Comparison of ENCODE assay signal across 26 cellular contexts in the genomic region with DNA sequence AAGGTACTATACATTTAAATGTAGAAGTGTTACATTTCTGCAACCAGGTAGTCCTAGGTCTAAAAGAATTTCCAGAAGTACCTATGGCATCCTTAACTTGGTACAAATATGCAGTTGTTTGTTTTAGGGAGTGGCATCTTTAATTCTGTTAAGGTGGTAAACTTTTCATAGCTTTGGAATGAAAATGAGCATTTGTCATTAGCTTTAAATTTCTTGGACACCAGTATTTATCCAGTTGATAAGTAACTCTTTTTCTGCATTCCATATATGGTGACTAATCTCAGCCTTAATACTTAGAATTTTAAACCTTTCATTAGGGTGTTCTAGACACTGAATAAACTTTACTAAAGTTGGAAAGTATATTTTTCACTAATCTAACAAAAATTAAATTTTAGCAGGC. TPM values are rescaled to one million over a fixed set of nuclear protein-coding genes. Genes with fewer than 3 reads are reported as not detected.
DNase-seq lines count a peak whose midpoint lies in the region; ATAC-seq, FAIRE-seq and TF ChIP-seq lines count a peak whose summit lies in the region.
"Had no signal": no experiment of that assay in that cellular context is flagged by ENCODE, and none has a peak within 500 bp of the region (broad histone marks: within the 10 kb centered on the region; RNA-seq: fewer than 3 reads in every experiment).

No MANE protein-coding gene starts in this region.

- no peak for TF ChIP-seq CTCF in HFFc6 (IDR thresholded peaks at IDR 0.05)
- TF ChIP-seq CTCF in WERI-Rb-1 (IDR thresholded peaks at IDR 0.05; ENCODE audit: low read depth, low read length), result no peak
- no peak for TF ChIP-seq CTCF in HepG2 (CRISPR knock-in tag; IDR thresholded peaks at IDR 0.05)
- TF ChIP-seq CTCF in pancreas (IDR thresholded peaks at IDR 0.05), result no peak

- CTCF ChIA-PET in HepG2 (lab: Yijun Ruan, JAX; ENCODE audit: low intra/inter-chr PET ratio, low total read pairs), result no interaction called here

- POLR2A ChIA-PET in HepG2 (lab: Yijun Ruan, JAX), result interaction anchor here (1.6 kb wide), 1 partner anchor 10 kb away, joined by 9 read pairs; a partner anchor contains a TSS

- ATAC-seq in GM19455 (IDR thresholded peaks at IDR 0.05; ENCODE audit: unreplicated experiment), result no peak
- no peak for ATAC-seq in HepG2
- no peak for ATAC-seq in pancreas
- ATAC-seq: Right ventricle myocardium inferior had no signal

- H3K36me3 Mint-ChIP-seq in HFFc6 (ENCODE audit: low read depth), result peaks cover 41% of the 10 kb centered on the region

- TF ChIP-seq RAD21 in HepG2 (CRISPR knock-in tag; IDR thresholded peaks at IDR 0.05), result no peak

- H3K79me2 ChIP-seq in HepG2 (ENCODE audit: insufficient read depth, low read length), result no peaks in the 10 kb centered on the region

- H3K4me3 Mint-ChIP-seq in HFFc6, result no peak overlapping the region
- H3K4me3 Mint-ChIP-seq: B cell, CD14-positive monocyte, H9, IgD-negative memory B cell had no signal

- peaks cover 37% of the 10 kb centered on the region for H3K4me1 Mint-ChIP-seq in HFFc6 (ENCODE audit: low read depth)
- H3K4me1 Mint-ChIP-seq: H9 had no signal

- in situ Hi-C loops in HepG2 (cut with HindIII; ENCODE audit: extremely low pct_ligation_motif_present, low pct_unique_long_range_greater_than_20kb), result loop anchor here (5.0 kb wide), 1 partner anchor 34 kb away; no protein-coding TSS in a partner anchor

- H3K27ac Mint-ChIP-seq in HFFc6, result peak overlapping the region; percentile 39; the same call in 1 of the 2 replicates
- H3K27ac Mint-ChIP-seq: B cell, CD14-positive monocyte, H9, IgD-negative memory B cell had no signal

- H3K27ac ChIP-seq in WERI-Rb-1 (no peak overlapping the region), HepG2 (ENCODE audit: extremely low read length, insufficient read depth, low read length) (no peak overlapping the region), pancreas (no peak overlapping the region)
- H3K27ac ChIP-seq: SJSA1 had no signal

- intact Hi-C loops in HepG2 (cut with micrococcal nuclease; ENCODE audit: unreplicated experiment) (no loop called here), pancreas (cut with DNase I) (no loop called here)

- no peak for TF ChIP-seq POLR2A in HepG2 (IDR thresholded peaks at IDR 0.05; ENCODE audit: insufficient read depth in 1 of 2, low read depth in 2 of 2, low read length in 2 of 2)

- DNase-seq in A172 (ENCODE audit: low spot score) (peak; percentile 49), HFFc6 (no peak), astrocyte of the hippocampus (ENCODE audit: low read depth, low spot score) (peak; percentile 23), kidney tubule cell (ENCODE audit: low spot score) (peak; percentile 69), WERI-Rb-1 (no peak), HepG2 (ENCODE audit: low spot score) (no peak), pancreas (no peak)
- DNase-seq: 8988T, DMS53, EL, GF-D8, H9, MV-4-11, NCI-H1105 treated with DMSO at 0.1 percent for 48 hours, NCI-H2029 treated with DMSO at 0.1 percent for 48 hours, NCI-H345, NCI-H524, NCI-H82 had no signal

- H3K9me3 Mint-ChIP-seq in HFFc6, result no peaks in the 10 kb centered on the region
- H3K9me3 Mint-ChIP-seq: CD14-positive monocyte, H9, IgD-negative memory B cell had no signal

- H4K20me1 ChIP-seq in HepG2 (ENCODE audit: insufficient read depth, low read length), result no peaks in the 10 kb centered on the region

- H3K4me1 ChIP-seq in HepG2 (ENCODE audit: insufficient read depth, low read length) (no peaks in the 10 kb centered on the region), pancreas (peaks cover 0 to 3% (median 0%) of the 10 kb centered on the region in 3 donors)

- FAIRE-seq in HepG2 (lab: Jason Lieb, UNC) (no peak), pancreas (lab: Jason Lieb, UNC) (no peak)
- FAIRE-seq: D721Med, HTR-8/SVneo had no signal

- H3K27me3 Mint-ChIP-seq in HFFc6 (ENCODE audit: insufficient read depth), result no peaks in the 10 kb centered on the region
- H3K27me3 Mint-ChIP-seq: B cell, IgD-negative memory B cell had no signal

- no peak overlapping the region for H3K9ac ChIP-seq in HepG2 (ENCODE audit: insufficient read depth, low read depth, low read length)

- H3K27me3 ChIP-seq in WERI-Rb-1 (ENCODE audit: insufficient read depth, low read depth, severe bottlenecking) (no peaks in the 10 kb centered on the region), HepG2 (ENCODE audit: control insufficient read depth in 1 of 2, insufficient read depth in 2 of 2, low read length in 2 of 2) (no peaks in the 10 kb centered on the region), pancreas (no peaks in the 10 kb centered on the region)
- H3K27me3 ChIP-seq: SJSA1 had no signal

- H3K9me3 ChIP-seq in WERI-Rb-1 (ENCODE audit: severe bottlenecking), result no peaks in the 10 kb centered on the region
- H3K9me3 ChIP-seq in HepG2 (ENCODE audit: low read length), result no peaks in the 10 kb centered on the region
- H3K9me3 ChIP-seq in pancreas, result no peaks in the 10 kb centered on the region
- H3K9me3 ChIP-seq: SJSA1 had no signal

- peaks cover 94% of the 10 kb centered on the region for H3K36me3 ChIP-seq in WERI-Rb-1
- peaks cover 10 to 51% of the 10 kb centered on the region in 2 experiments for H3K36me3 ChIP-seq in HepG2 (replicated peaks in 1 of 2; ENCODE audit: control insufficient read depth in 1 of 2, insufficient read depth in 2 of 2, low read length in 2 of 2)
- peaks cover 4 to 66% (median 5%) of the 10 kb centered on the region in 3 donors for H3K36me3 ChIP-seq in pancreas

- H2AFZ ChIP-seq in HepG2 (ENCODE audit: low read length), result no peak overlapping the region

- no peak for TF ChIP-seq EP300 in HepG2 (IDR thresholded peaks at IDR 0.05; ENCODE audit: low read depth in 2 of 2, low read length in 2 of 2)
- TF ChIP-seq EP300 in HepG2 (CRISPR knock-in tag; IDR thresholded peaks at IDR 0.05; ENCODE audit: borderline replicate concordance), result no peak

- H3K4me3 ChIP-seq in WERI-Rb-1 (ENCODE audit: low read depth, low read length) (no peak overlapping the region), HepG2 (replicated peaks in 1 of 3; ENCODE audit: insufficient read depth in 1 of 3, low read depth in 2 of 3, low read length in 3 of 3) (no peak overlapping the region), pancreas (no peak overlapping the region)
- H3K4me3 ChIP-seq: SJSA1 had no signal

- no TSS peak for BruUV-seq in HepG2 (replicated peaks; lab: Mats Ljungman, UMichigan)

- H3K4me2 ChIP-seq in HepG2 (ENCODE audit: low read depth, low read length), result no peak overlapping the region

RNA-seq across cellular contexts. Expression of a gene that starts 10.8 kb away (rescaled TPM):
- total RNA-seq in A172 (2014; rRNA removed; shearing (Covaris generic)), result 42.4 and 50.0 TPM in 2 replicates
- 10 to 100 TPM; 15.8 to 23.2 (median 20.9) TPM for total RNA-seq in HFFc6 (2021; fragmentation: NEBNext Ultra II Directional; extraction: Animal tissue kit (Norgen Biotek cat#: 25700))
- total RNA-seq in HepG2 (2016; rRNA removed; fragmentation: Illumina TruSeq; extraction: Trizol) (48.1 and 59.8 TPM in 2 replicates), pancreas (10 to 100 TPM in 5 of 6 donors, 1 to 10 TPM in 1; 9.5 to 16.8 (median 11.1) TPM)
- total RNA-seq in HepG2 (2016; cell fraction: cytosol; rRNA removed; fragmentation: Illumina TruSeq; extraction: Trizol; ENCODE audit: low read depth), result 35.7 and 39.2 TPM in 2 replicates
- 48.7 and 55.8 TPM in 2 replicates for total RNA-seq in HepG2 (2016; cell fraction: insoluble cytoplasmic fraction; rRNA removed; fragmentation: Illumina TruSeq; extraction: Trizol)
- total RNA-seq in HepG2 (2016; cell fraction: membrane; rRNA removed; fragmentation: Illumina TruSeq; extraction: Trizol), result 37.2 and 42.1 TPM in 2 replicates
- 58.3 and 64.6 TPM in 2 replicates for total RNA-seq in HepG2 (2016; cell fraction: nucleus; rRNA removed; fragmentation: Illumina TruSeq; extraction: Trizol)
- polyA plus RNA-seq in HepG2 (2011; rRNA removed) (12.2 and 12.6 TPM in 2 replicates), pancreas (10 to 100 TPM; 12.8 to 16.5 TPM)
- polyA plus RNA-seq in HepG2 (2011; cell fraction: cytosol; rRNA removed), result 5.8 and 6.0 TPM in 2 replicates
- 18.9 and 23.2 TPM in 2 replicates for polyA plus RNA-seq in HepG2 (2011; cell fraction: nucleus; rRNA removed)
- 15.3 and 20.8 TPM in 2 replicates for polyA plus RNA-seq in HepG2 (2012)
- 3.5 and 4.7 TPM in 2 replicates for polyA plus RNA-seq in HepG2 (2016; cell fraction: cytosol; fragmentation: Illumina TruSeq; extraction: Trizol; ENCODE audit: low read depth)
- 30.2 and 31.7 TPM in 2 replicates for polyA plus RNA-seq in HepG2 (2016; cell fraction: insoluble cytoplasmic fraction; fragmentation: Illumina TruSeq; extraction: Trizol; ENCODE audit: low read depth)
- polyA plus RNA-seq in HepG2 (2016; cell fraction: membrane; fragmentation: Illumina TruSeq; extraction: Trizol; ENCODE audit: low read depth), result 7.6 and 8.6 TPM in 2 replicates
- 55.6 and 64.3 TPM in 2 replicates for polyA plus RNA-seq in HepG2 (2016; cell fraction: nucleus; fragmentation: Illumina TruSeq; extraction: Trizol; ENCODE audit: insufficient read depth, low read depth)
- polyA minus RNA-seq in HepG2 (2011; rRNA and poly(A)+ RNA removed; ENCODE audit: low replicate concordance), result 9.0 and 14.8 TPM in 2 replicates
- polyA minus RNA-seq in HepG2 (2011; cell fraction: cytosol; rRNA and poly(A)+ RNA removed), result 15.4 and 17.1 TPM in 2 replicates
- 88.7 and 96.8 TPM in 2 replicates for polyA minus RNA-seq in HepG2 (2011; cell fraction: nucleus; rRNA and poly(A)+ RNA removed)

RNA-seq across cellular contexts. Expression of a gene that starts 45.7 kb away (rescaled TPM):
- 0.05 TPM in 1 of 2 replicates, not detected in the other for total RNA-seq in A172 (2014; rRNA removed; shearing (Covaris generic))
- total RNA-seq in HFFc6 (2021; fragmentation: NEBNext Ultra II Directional; extraction: Animal tissue kit (Norgen Biotek cat#: 25700)), result 1 to 10 TPM; 1.2 to 2.2 (median 1.9) TPM
- total RNA-seq in HepG2 (2016; rRNA removed; fragmentation: Illumina TruSeq; extraction: Trizol) (42.9 and 46.2 TPM in 2 replicates), pancreas (10 to 100 TPM in 3 of 6 donors, 1 to 10 TPM in 3; 8.7 to 17.2 (median 12.5) TPM)
- total RNA-seq in HepG2 (2016; cell fraction: cytosol; rRNA removed; fragmentation: Illumina TruSeq; extraction: Trizol; ENCODE audit: low read depth), result 16.2 and 18.7 TPM in 2 replicates
- total RNA-seq in HepG2 (2016; cell fraction: insoluble cytoplasmic fraction; rRNA removed; fragmentation: Illumina TruSeq; extraction: Trizol), result 33.8 and 43.7 TPM in 2 replicates
- total RNA-seq in HepG2 (2016; cell fraction: membrane; rRNA removed; fragmentation: Illumina TruSeq; extraction: Trizol), result 46.0 and 52.4 TPM in 2 replicates
- 54.5 and 68.3 TPM in 2 replicates for total RNA-seq in HepG2 (2016; cell fraction: nucleus; rRNA removed; fragmentation: Illumina TruSeq; extraction: Trizol)
- polyA plus RNA-seq in HepG2 (2011; rRNA removed) (207 and 236 TPM in 2 replicates), pancreas (10 to 100 TPM; 33.8 to 36.4 TPM)
- polyA plus RNA-seq in HepG2 (2011; cell fraction: cytosol; rRNA removed), result 169 and 172 TPM in 2 replicates
- polyA plus RNA-seq in HepG2 (2011; cell fraction: nucleus; rRNA removed), result 405 and 408 TPM in 2 replicates
- polyA plus RNA-seq in HepG2 (2012), result 154 and 177 TPM in 2 replicates
- polyA plus RNA-seq in HepG2 (2016; cell fraction: cytosol; fragmentation: Illumina TruSeq; extraction: Trizol; ENCODE audit: low read depth), result 29.3 and 33.1 TPM in 2 replicates
- 87.9 and 114 TPM in 2 replicates for polyA plus RNA-seq in HepG2 (2016; cell fraction: insoluble cytoplasmic fraction; fragmentation: Illumina TruSeq; extraction: Trizol; ENCODE audit: low read depth)
- 97.4 TPM in 2 replicates for polyA plus RNA-seq in HepG2 (2016; cell fraction: membrane; fragmentation: Illumina TruSeq; extraction: Trizol; ENCODE audit: low read depth)
- 269 and 299 TPM in 2 replicates for polyA plus RNA-seq in HepG2 (2016; cell fraction: nucleus; fragmentation: Illumina TruSeq; extraction: Trizol; ENCODE audit: insufficient read depth, low read depth)
- 0.84 and 364 TPM in 2 replicates for polyA minus RNA-seq in HepG2 (2011; rRNA and poly(A)+ RNA removed; ENCODE audit: low replicate concordance)
- 105 and 111 TPM in 2 replicates for polyA minus RNA-seq in HepG2 (2011; cell fraction: cytosol; rRNA and poly(A)+ RNA removed)
- polyA minus RNA-seq in HepG2 (2011; cell fraction: nucleus; rRNA and poly(A)+ RNA removed), result 100 and 101 TPM in 2 replicates
- polyA plus RNA-seq: CD14-positive monocyte, IgD-negative memory B cell had no signal

Comparison
In these comparisons a context has a peak if more than half of its experiments do, and no peak if none do; other contexts are left out.
1. DNase-seq: peak in A172 (single experiment), astrocyte of the hippocampus (single experiment) and kidney tubule cell (single experiment); none in HFFc6 (single experiment), WERI-Rb-1 (single experiment), HepG2 (single experiment) and pancreas (0 of 6).